Comparison of ENCODE assay signal across 21 cellular contexts in genomic region chr10:49191349-49191748, GRCh38. TPM values are rescaled to one million over a fixed set of nuclear protein-coding genes. Genes with fewer than 3 reads are reported as not detected.
DNase-seq lines count a peak whose midpoint lies in the region; ATAC-seq and TF ChIP-seq lines count a peak whose summit lies in the region.
"Had no signal": no experiment of that assay in that cellular context is flagged by ENCODE, and none has a peak within 500 bp of the region (broad histone marks: within the 10 kb centered on the region; RNA-seq: fewer than 3 reads in every experiment).

No MANE protein-coding gene starts in this region.

- H3K4me1 Mint-ChIP-seq in CD8-positive, alpha-beta memory T cell: peaks cover 43 to 46% (median 45%) of the 10 kb centered on the region in 3 donors
- H3K4me1 Mint-ChIP-seq in T-cell: peaks cover 0 to 69% (median 32%) of the 10 kb centered on the region in 3 donors
- H3K4me1 Mint-ChIP-seq: GM23338 had no signal

- H3K79me2 ChIP-seq in SK-N-SH (ENCODE audit: insufficient read depth): no peaks in the 10 kb centered on the region

- 61% methylated on average over 1 of the region's 1 CpG for WGBS in SK-N-SH (ENCODE audit: low lambda C conversion rate)

- peaks cover 13% of the 10 kb centered on the region for H3K4me1 ChIP-seq in CD8-positive, alpha-beta memory T cell (ENCODE audit: insufficient read depth, low read length)
- H3K4me1 ChIP-seq in effector memory CD4-positive, alpha-beta T cell (ENCODE audit: control insufficient read depth, insufficient read depth, low read length, poor library complexity, severe bottlenecking): peaks cover 15% of the 10 kb centered on the region
- H3K4me1 ChIP-seq in SK-N-SH (ENCODE audit: control insufficient read depth in 1 of 2, insufficient read depth in 2 of 2, low read depth in 1 of 2, low read length in 1 of 2): peaks cover 0 to 2% of the 10 kb centered on the region in 2 experiments; a peak in 1 of 4 replicates
- H3K4me1 ChIP-seq: colonic mucosa had no signal

- H3K27me3 ChIP-seq in CD8-positive, alpha-beta memory T cell (ENCODE audit: insufficient read depth, low read length, poor library complexity, severe bottlenecking): no peaks in the 10 kb centered on the region
- H3K27me3 ChIP-seq in effector memory CD4-positive, alpha-beta T cell (replicated peaks; ENCODE audit: control insufficient read depth, insufficient read depth, low read length, poor library complexity, severe bottlenecking): no peaks in the 10 kb centered on the region
- no peaks in the 10 kb centered on the region for H3K27me3 ChIP-seq in SK-N-SH (ENCODE audit: insufficient read depth)
- H3K27me3 ChIP-seq: brain microvascular endothelial cell, colonic mucosa, heart left ventricle, Peyer's patch, upper lobe of right lung had no signal

- H3K4me2 ChIP-seq in SK-N-SH: no peak overlapping the region
- H3K4me2 ChIP-seq: GM23338 had no signal

- H3K4me3 Mint-ChIP-seq in CD8-positive, alpha-beta memory T cell: peak overlapping the region in 5 of 7 donors; percentile 69 to 85 (median 74)
- H3K4me3 Mint-ChIP-seq in T-cell: no peak overlapping the region
- H3K4me3 Mint-ChIP-seq: GM23338 had no signal

- H3K36me3 Mint-ChIP-seq in CD8-positive, alpha-beta memory T cell: no peaks in the 10 kb centered on the region
- no peaks in the 10 kb centered on the region for H3K36me3 Mint-ChIP-seq in T-cell

- POLR2A ChIA-PET in CD8-positive, alpha-beta memory T cell (lab: Charles Lee): interaction anchor here (0.7 kb wide), 1 partner anchor 180 kb away, joined by 4 read pairs; no protein-coding TSS in a partner anchor
- POLR2A ChIA-PET in T-cell (lab: Charles Lee) (no interaction called here), SK-N-SH (lab: Yijun Ruan, JAX) (no interaction called here)

- no peak overlapping the region for H3K27ac ChIP-seq in CD8-positive, alpha-beta memory T cell (ENCODE audit: low read depth, low read length)
- H3K27ac ChIP-seq in effector memory CD4-positive, alpha-beta T cell (ENCODE audit: insufficient read depth, low read length, poor library complexity, severe bottlenecking): peak overlapping the region; percentile 68
- H3K27ac ChIP-seq in SK-N-SH (ENCODE audit: low read depth in 2 of 2, low read length in 1 of 2): no peak overlapping the region
- H3K27ac ChIP-seq: brain microvascular endothelial cell, colonic mucosa, SK-N-MC had no signal

- no peak overlapping the region for H2AFZ ChIP-seq in SK-N-SH (ENCODE audit: low read depth)
- H2AFZ ChIP-seq: GM23338 had no signal

- H3F3A ChIP-seq in SK-N-SH (replicated peaks; ENCODE audit: insufficient read depth): no peaks in the 10 kb centered on the region

- no peaks in the 10 kb centered on the region for H4K20me1 ChIP-seq in SK-N-SH (ENCODE audit: insufficient read depth)

- DNase-seq in CD1c-positive myeloid dendritic cell (ENCODE audit: extremely low spot score) (peak; percentile 63), T-cell (no peak), SK-N-SH (no peak), nucleus accumbens (lab: John Stamatoyannopoulos, UW) (no peak)
- no peak for DNase-seq in CD8-positive, alpha-beta memory T cell
- no peak for DNase-seq in effector memory CD4-positive, alpha-beta T cell
- DNase-seq: brain microvascular endothelial cell; heart left ventricle; NCI-H1694; NCI-H748 treated with DMSO at 0.1 percent for 48 hours; stimulated activated CD4-positive, alpha-beta T cell treated with anti-CD3 and anti-CD28 coated beads, Interleukin-1b, Interleukin-23, amount 100 ng/mL, for 48 hours; upper lobe of right lung had no signal

- peaks cover 9 to 16% of the 10 kb centered on the region in 2 donors for H3K27me3 Mint-ChIP-seq in CD8-positive, alpha-beta memory T cell
- H3K27me3 Mint-ChIP-seq in T-cell: peaks cover 13 to 16% of the 10 kb centered on the region in 2 donors

- H3K9me3 ChIP-seq in CD8-positive, alpha-beta memory T cell (ENCODE audit: low read length): no peaks in the 10 kb centered on the region
- H3K9me3 ChIP-seq in effector memory CD4-positive, alpha-beta T cell (ENCODE audit: control insufficient read depth, low read length): no peaks in the 10 kb centered on the region
- no peaks in the 10 kb centered on the region for H3K9me3 ChIP-seq in SK-N-SH
- H3K9me3 ChIP-seq: colonic mucosa, heart left ventricle, Peyer's patch, upper lobe of right lung had no signal

- CTCF ChIA-PET in CD8-positive, alpha-beta memory T cell (lab: Charles Lee): no interaction called here
- CTCF ChIA-PET in T-cell (lab: Charles Lee): no interaction called here
- CTCF ChIA-PET in SK-N-SH (lab: Yijun Ruan, JAX): interaction anchor here (1.2 to 1.4 kb wide), 2 partner anchors 24 to 533 kb away, joined by 3 read pairs; no protein-coding TSS in a partner anchor

- no peaks in the 10 kb centered on the region for H3K9me2 ChIP-seq in SK-N-SH

- no peak for TF ChIP-seq RAD21 in SK-N-SH (IDR thresholded peaks at IDR 0.05; ENCODE audit: low read length)

- H3K9ac ChIP-seq in SK-N-SH: no peak overlapping the region

- no peaks in the 10 kb centered on the region for H3K36me3 ChIP-seq in CD8-positive, alpha-beta memory T cell (ENCODE audit: insufficient read depth, low read length)
- H3K36me3 ChIP-seq in effector memory CD4-positive, alpha-beta T cell (ENCODE audit: control insufficient read depth, insufficient read depth, low read length): no peaks in the 10 kb centered on the region
- H3K36me3 ChIP-seq in SK-N-SH (replicated peaks in 1 of 2; ENCODE audit: control insufficient read depth in 1 of 2, insufficient read depth in 2 of 2, low read length in 1 of 2): no peaks in the 10 kb centered on the region
- H3K36me3 ChIP-seq: brain microvascular endothelial cell, colonic mucosa, heart left ventricle, Peyer's patch, upper lobe of right lung had no signal

- no peak for TF ChIP-seq CTCF in SK-N-SH (IDR thresholded peaks at IDR 0.05)

- no peak for ATAC-seq in T-cell (replicated peaks in 1 of 4)
- ATAC-seq in HG02610 (IDR thresholded peaks at IDR 0.05; ENCODE audit: unreplicated experiment): no peak
- ATAC-seq: GM23338, heart left ventricle had no signal

- no peak for TF ChIP-seq EP300 in SK-N-SH (IDR thresholded peaks at IDR 0.05; ENCODE audit: borderline replicate concordance in 1 of 2, low read depth in 1 of 2, low read length in 1 of 2)

- H3K27ac Mint-ChIP-seq in CD8-positive, alpha-beta memory T cell: peak overlapping the region in 6 of 8 donors; percentile 82 to 97 (median 92)
- H3K27ac Mint-ChIP-seq in T-cell: peak overlapping the region; percentile 83 to 96
- H3K27ac Mint-ChIP-seq: activated T-helper 1 cell treated with anti-CD3 and anti-CD28 coated beads, Interleukin-12 subunit alpha, Interleukin-12 subunit beta, Interleukin-2, Interleukin-4 antibody, amounts not matched to agents 30 ng/mL and 10 ng/mL and 1 ng/mL, durations not matched to agents 14 hours and 24 hours and 36 hours; GM23338 had no signal

- no peaks in the 10 kb centered on the region for H3K9me3 Mint-ChIP-seq in CD8-positive, alpha-beta memory T cell
- no peaks in the 10 kb centered on the region for H3K9me3 Mint-ChIP-seq in T-cell
- H3K9me3 Mint-ChIP-seq: activated T-helper 1 cell treated with anti-CD3 and anti-CD28 coated beads, Interleukin-12 subunit alpha, Interleukin-12 subunit beta, Interleukin-2, Interleukin-4 antibody, amounts not matched to agents 30 ng/mL and 10 ng/mL and 1 ng/mL, durations not matched to agents 14 hours and 24 hours and 36 hours; GM23338 had no signal

- no peak overlapping the region for H3K4me3 ChIP-seq in CD8-positive, alpha-beta memory T cell (ENCODE audit: low read length)
- no peak overlapping the region for H3K4me3 ChIP-seq in effector memory CD4-positive, alpha-beta T cell (ENCODE audit: insufficient read depth, low read depth, low read length, poor library complexity, severe bottlenecking)
- H3K4me3 ChIP-seq in SK-N-SH (ENCODE audit: low read depth in 2 of 2, low read length in 1 of 2): no peak overlapping the region
- H3K4me3 ChIP-seq: colonic mucosa, GM23338, SK-N-MC, upper lobe of right lung had no signal

TF ChIP-seq in SK-N-SH, 30 proteins besides CTCF, POLR2A, EP300 and RAD21:
- TF ChIP-seq SIN3A (IDR thresholded peaks at IDR 0.05; ENCODE audit: borderline replicate concordance, low read depth, low read length) (no peak), EZH2phosphoT487 (IDR thresholded peaks at IDR 0.05; ENCODE audit: borderline replicate concordance, low read depth) (no peak), TEAD4 (IDR thresholded peaks at IDR 0.05; ENCODE audit: borderline replicate concordance, insufficient read depth) (no peak), GATA2 (CRISPR knock-in tag; IDR thresholded peaks at IDR 0.05) (no peak), RXRA (IDR thresholded peaks at IDR 0.05; ENCODE audit: borderline replicate concordance, low read depth) (no peak), FOSL2 (IDR thresholded peaks at IDR 0.05; ENCODE audit: borderline replicate concordance, low read depth) (no peak), MAX (IDR thresholded peaks at IDR 0.05; ENCODE audit: low read depth) (no peak), RCOR1 (IDR thresholded peaks at IDR 0.05; ENCODE audit: low read length) (no peak), TAF1 (IDR thresholded peaks at IDR 0.05; ENCODE audit: borderline replicate concordance, low read depth, low read length) (no peak), TCF12 (IDR thresholded peaks at IDR 0.05) (no peak)

RNA-seq across cellular contexts. Expression of gene TMEM273, which starts 3.2 kb away (rescaled TPM):
- 10 to 100 TPM; 58.0 to 60.2 TPM for total RNA-seq in CD8-positive, alpha-beta memory T cell
- 51.7 TPM for polyA plus RNA-seq in CD8-positive, alpha-beta memory T cell
- 10 to 100 TPM in 4 of 5 donors, 1 to 10 TPM in 1; 8.4 to 22.9 (median 15.6) TPM for total RNA-seq in T-cell
- polyA plus RNA-seq in SK-N-SH (2012; rRNA removed): not detected in 2 replicates
- polyA plus RNA-seq in SK-N-SH (2012; cell fraction: cytosol; rRNA removed): not detected in 2 replicates
- not detected in 2 replicates for polyA plus RNA-seq in SK-N-SH (2012; cell fraction: nucleus; rRNA removed)
- total RNA-seq: GM23338, osteocyte had no signal
- polyA plus RNA-seq: GM23338 had no signal

RNA-seq across cellular contexts. Expression of gene FAM170B, which starts 57.5 kb away (rescaled TPM):
- total RNA-seq in CD8-positive, alpha-beta memory T cell: not detected
- not detected for polyA plus RNA-seq in CD8-positive, alpha-beta memory T cell
- under 1 TPM in 1 of 5 donors, not detected in 4; 0.16 TPM for total RNA-seq in T-cell
- polyA plus RNA-seq in SK-N-SH (2012; rRNA removed): not detected in 2 replicates
- polyA plus RNA-seq in SK-N-SH (2012; cell fraction: cytosol; rRNA removed): not detected in 2 replicates
- not detected in 2 replicates for polyA plus RNA-seq in SK-N-SH (2012; cell fraction: nucleus; rRNA removed)
- total RNA-seq: activated T-helper 1 cell treated with anti-CD3 and anti-CD28 coated beads, Interleukin-12 subunit alpha, Interleukin-12 subunit beta, Interleukin-2, Interleukin-4 antibody, amounts not matched to agents 30 ng/mL and 10 ng/mL and 1 ng/mL, durations not matched to agents 14 hours and 24 hours and 36 hours; colonic mucosa; GM23338; heart left ventricle; lower leg skin; mucosa of gallbladder; osteocyte; Peyer's patch; upper lobe of right lung had no signal
- polyA plus RNA-seq: GM23338, heart left ventricle had no signal

Comparison
In these comparisons a context has a peak if more than half of its experiments do, and no peak if none do; other contexts are left out.
1. H3K4me3 Mint-ChIP-seq: peak in CD8-positive, alpha-beta memory T cell (5 of 7); none in T-cell (0 of 3).